Comparison of ENCODE assay signal across 8 cellular contexts in genomic region chr19:15101479-15102082, GRCh38. TPM values are rescaled to one million over a fixed set of nuclear protein-coding genes. Genes with fewer than 3 reads are reported as not detected.
DNase-seq lines count a peak whose midpoint lies in the region; ATAC-seq and TF ChIP-seq lines count a peak whose summit lies in the region.

No MANE protein-coding gene starts in this region.

- DNase-seq in Right ventricle myocardium inferior (ENCODE audit: missing footprints) (no peak), cardiac septum (ENCODE audit: low spot score) (no peak), astrocyte of the cerebellum (ENCODE audit: low read depth) (peak; percentile 4), kidney tubule cell (ENCODE audit: low spot score) (peak; percentile 59), NCI-H1417 treated with DMSO at 0.1 percent for 48 hours (lab: John Stamatoyannopoulos, UW) (no peak)
- peak; percentile 3 to 50 (median 25) for DNase-seq in stimulated activated naive CD4-positive, alpha-beta T cell (lab: John Stamatoyannopoulos, UW)

- ATAC-seq in Right ventricle myocardium inferior (peak; percentile 60), SK-N-SH treated with all-trans-retinoic acid at 6 μM for 48 hours (peak; percentile 75), HG02938 (IDR thresholded peaks at IDR 0.05; ENCODE audit: unreplicated experiment) (no peak)

- in situ Hi-C loops in astrocyte of the cerebellum (cut with HindIII; ENCODE audit: low sequenced_read_pairs), result no loop called here

- no peak overlapping the region for H3K4me3 ChIP-seq in astrocyte of the cerebellum (ENCODE audit: low read depth, low read length)

- intact Hi-C loops in Right ventricle myocardium inferior (cut with DNase I), result loop anchor here (2.0 kb wide), 1 partner anchor 49 kb away; no protein-coding TSS in a partner anchor
- intact Hi-C loops in cardiac septum (cut with DNase I), result loop anchor here (2.0 kb wide), 1 partner anchor 49 kb away; no protein-coding TSS in a partner anchor

- TF ChIP-seq CTCF in astrocyte of the cerebellum (IDR thresholded peaks at IDR 0.05; ENCODE audit: low read depth, low read length, missing control alignments), result peak; percentile 77

TF ChIP-seq in SK-N-SH treated with all-trans-retinoic acid at 6 μM for 48 hours, 23 proteins besides CTCF, POLR2A, EP300 and RAD21:
- TF ChIP-seq PATZ1 (CRISPR knock-in tag; IDR thresholded peaks at IDR 0.05; ENCODE audit: borderline replicate concordance) (no peak), SNAI2 (CRISPR knock-in tag; IDR thresholded peaks at IDR 0.05) (no peak), PPARA (CRISPR knock-in tag; IDR thresholded peaks at IDR 0.05; ENCODE audit: borderline replicate concordance) (no peak), ZFP3 (CRISPR knock-in tag; IDR thresholded peaks at IDR 0.05) (no peak), CREB5 (CRISPR knock-in tag; IDR thresholded peaks at IDR 0.05; ENCODE audit: low read depth) (no peak), GLIS3 (CRISPR knock-in tag; IDR thresholded peaks at IDR 0.05) (no peak), BACH2 (CRISPR knock-in tag; IDR thresholded peaks at IDR 0.05; ENCODE audit: borderline replicate concordance) (no peak), ZC3H10 (CRISPR knock-in tag; IDR thresholded peaks at IDR 0.05) (no peak), TCF4 (CRISPR knock-in tag; IDR thresholded peaks at IDR 0.05; ENCODE audit: borderline replicate concordance) (no peak), ESRRG (CRISPR knock-in tag; IDR thresholded peaks at IDR 0.05) (no peak), RARB (CRISPR knock-in tag; IDR thresholded peaks at IDR 0.05) (no peak), POU6F1 (CRISPR knock-in tag; IDR thresholded peaks at IDR 0.05; ENCODE audit: borderline replicate concordance, low read depth) (no peak), OSR1 (CRISPR knock-in tag; IDR thresholded peaks at IDR 0.05) (no peak), ISL1 (CRISPR knock-in tag; IDR thresholded peaks at IDR 0.05) (no peak), TSHZ2 (CRISPR knock-in tag; IDR thresholded peaks at IDR 0.05) (no peak)
TF ChIP-seq in SK-N-SH treated with all-trans-retinoic acid at 6 μM for 48 hours: peak in this region for 0.

RNA-seq across cellular contexts. Expression of gene SYDE1, which starts 5.6 kb away (rescaled TPM):
- total RNA-seq in Right ventricle myocardium inferior, result 15.7 TPM
- total RNA-seq in cardiac septum, result 16.4 TPM

RNA-seq across cellular contexts. Expression of gene OR1I1, which starts 19.6 kb away (rescaled TPM):
- total RNA-seq in Right ventricle myocardium inferior (not detected), cardiac septum (not detected)

RNA-seq across cellular contexts. Expression of gene CASP14, which starts 52.3 kb away (rescaled TPM):
- total RNA-seq in Right ventricle myocardium inferior (not detected), cardiac septum (not detected)

Comparison
In these comparisons a context has a peak if more than half of its experiments do, and no peak if none do; other contexts are left out.
1. DNase-seq: peak in astrocyte of the cerebellum (single experiment), kidney tubule cell (single experiment) and stimulated activated naive CD4-positive, alpha-beta T cell (6 of 6); none in Right ventricle myocardium inferior (single experiment), cardiac septum (single experiment) and NCI-H1417 treated with DMSO at 0.1 percent for 48 hours (single experiment).